Comparison of ENCODE assay signal across 13 cellular contexts in the genomic region with DNA sequence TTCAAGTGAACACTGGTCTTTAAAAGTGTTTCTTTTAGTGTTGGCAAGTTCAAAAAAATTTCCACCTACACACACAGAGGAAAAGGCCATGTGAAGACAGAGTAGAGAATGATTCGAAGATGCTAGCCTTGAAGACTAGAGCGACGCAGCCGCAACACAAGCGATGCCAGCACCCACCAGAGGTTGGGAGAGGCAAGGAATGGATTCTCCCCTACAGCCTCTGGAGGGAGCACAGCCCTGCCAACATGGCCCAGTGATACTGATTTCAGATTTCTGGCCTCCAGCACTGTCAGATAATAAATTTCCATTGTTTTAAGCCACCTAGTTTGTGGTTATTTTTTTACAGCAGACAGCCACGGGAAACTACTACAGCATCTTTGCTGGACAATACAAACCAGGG. TPM values are rescaled to one million over a fixed set of nuclear protein-coding genes. Genes with fewer than 3 reads are reported as not detected.
DNase-seq lines count a peak whose midpoint lies in the region; ATAC-seq and TF ChIP-seq lines count a peak whose summit lies in the region.
"Had no signal": no experiment of that assay in that cellular context is flagged by ENCODE, and none has a peak within 500 bp of the region (broad histone marks: within the 10 kb centered on the region; RNA-seq: fewer than 3 reads in every experiment).

No MANE protein-coding gene starts in this region.

- H3K4me3 Mint-ChIP-seq in T-helper 2 cell treated with Interferon-gamma antibody and Interleukin-4, amounts not matched to agents 5 μg/mL and 100 μg/mL, for 36 hours: peak overlapping the region; percentile 3
- H3K4me3 Mint-ChIP-seq in activated naive CD8-positive, alpha-beta T cell: peak overlapping the region; percentile 30
- H3K4me3 Mint-ChIP-seq in mesothelial cell of epicardium: no peak overlapping the region

- H3K36me3 Mint-ChIP-seq in T-helper 2 cell treated with Interferon-gamma antibody and Interleukin-4, amounts not matched to agents 5 μg/mL and 100 μg/mL, for 36 hours (ENCODE audit: low read depth): peaks cover 4% of the 10 kb centered on the region
- peaks cover 3% of the 10 kb centered on the region for H3K36me3 Mint-ChIP-seq in activated naive CD8-positive, alpha-beta T cell
- H3K36me3 Mint-ChIP-seq in mesothelial cell of epicardium: no peaks in the 10 kb centered on the region

- H2AFZ ChIP-seq in HCT116 (ENCODE audit: low read depth, low read length, poor library complexity, severe bottlenecking): no peak overlapping the region

- H3K27ac Mint-ChIP-seq in T-helper 2 cell treated with Interferon-gamma antibody and Interleukin-4, amounts not matched to agents 5 μg/mL and 100 μg/mL, for 36 hours: peak overlapping the region; percentile 46
- peak overlapping the region; percentile 9 for H3K27ac Mint-ChIP-seq in activated naive CD8-positive, alpha-beta T cell
- H3K27ac Mint-ChIP-seq in mesothelial cell of epicardium: peak overlapping the region; percentile 25

- no peak for TF ChIP-seq POLR2A in HCT116 (IDR thresholded peaks at IDR 0.05; ENCODE audit: borderline replicate concordance, extremely low read depth, insufficient read depth, insufficient read length)
- TF ChIP-seq POLR2A in esophagus squamous epithelium (IDR thresholded peaks at IDR 0.05): no peak

- ATAC-seq in HCT116: peak; percentile 68
- ATAC-seq in GM18861 (IDR thresholded peaks at IDR 0.05; ENCODE audit: unreplicated experiment): no peak
- ATAC-seq: psoas muscle had no signal

- peaks cover 42% of the 10 kb centered on the region for H3K4me1 Mint-ChIP-seq in T-helper 2 cell treated with Interferon-gamma antibody and Interleukin-4, amounts not matched to agents 5 μg/mL and 100 μg/mL, for 36 hours (ENCODE audit: low read depth)
- peaks cover 59% of the 10 kb centered on the region for H3K4me1 Mint-ChIP-seq in activated naive CD8-positive, alpha-beta T cell (ENCODE audit: low read depth)
- peaks cover 19% of the 10 kb centered on the region for H3K4me1 Mint-ChIP-seq in mesothelial cell of epicardium

- no peaks in the 10 kb centered on the region for H3K27me3 Mint-ChIP-seq in T-helper 2 cell treated with Interferon-gamma antibody and Interleukin-4, amounts not matched to agents 5 μg/mL and 100 μg/mL, for 36 hours (ENCODE audit: low read depth)
- H3K27me3 Mint-ChIP-seq in activated naive CD8-positive, alpha-beta T cell: no peaks in the 10 kb centered on the region
- H3K27me3 Mint-ChIP-seq in mesothelial cell of epicardium (ENCODE audit: low read depth): no peaks in the 10 kb centered on the region

- H3K27ac ChIP-seq in HCT116 (ENCODE audit: low read depth, low read length) (no peak overlapping the region), esophagus squamous epithelium (no peak overlapping the region)
- H3K27ac ChIP-seq: psoas muscle had no signal

- in situ Hi-C loops in ACHN (cut with HindIII; ENCODE audit: low pct_ligation_motif_present, low pct_unique_long_range_greater_than_20kb, low sequenced_read_pairs): no loop called here

- peaks cover 0 to 4% of the 10 kb centered on the region in 2 experiments; a peak in 3 of 4 replicates for H3K4me1 ChIP-seq in HCT116 (ENCODE audit: control insufficient read depth in 1 of 2, insufficient read depth in 2 of 2, low read length in 2 of 2)
- H3K4me1 ChIP-seq in esophagus squamous epithelium: peaks cover 0 to 2% (median under 1%) of the 10 kb centered on the region in 3 donors
- H3K4me1 ChIP-seq: psoas muscle had no signal

- CTCF ChIA-PET in HCT116 (lab: Charles Lee): no interaction called here

- intact Hi-C loops in HCT116 (cut with micrococcal nuclease): no loop called here
- intact Hi-C loops in esophagus squamous epithelium (cut with DNase I): no loop called here

- H3K4me3 ChIP-seq in HCT116 (replicated peaks in 1 of 2; ENCODE audit: low read depth in 1 of 2, low read length in 2 of 2) (no peak overlapping the region), esophagus squamous epithelium (no peak overlapping the region)
- H3K4me3 ChIP-seq: psoas muscle had no signal

- BruUV-seq in HCT116 (replicated peaks; lab: Mats Ljungman, UMichigan): no TSS peak

- no peaks in the 10 kb centered on the region for H3K9me2 ChIP-seq in HCT116 (ENCODE audit: insufficient read depth)

- no peak overlapping the region for H3K9ac ChIP-seq in HCT116 (ENCODE audit: low read length)

- H4K20me1 ChIP-seq in HCT116 (ENCODE audit: insufficient read depth): peaks cover 4% of the 10 kb centered on the region; the same call in 1 of the 2 replicates

- H3K9me3 ChIP-seq in HCT116 (ENCODE audit: control insufficient read depth in 1 of 2, insufficient read depth in 1 of 2, low read depth in 1 of 2, low read length in 2 of 2) (no peaks in the 10 kb centered on the region), esophagus squamous epithelium (no peaks in the 10 kb centered on the region)
- H3K9me3 ChIP-seq: Caco-2, psoas muscle had no signal

- H3K9me3 Mint-ChIP-seq in T-helper 2 cell treated with Interferon-gamma antibody and Interleukin-4, amounts not matched to agents 5 μg/mL and 100 μg/mL, for 36 hours: no peaks in the 10 kb centered on the region
- H3K9me3 Mint-ChIP-seq in activated naive CD8-positive, alpha-beta T cell (ENCODE audit: low read depth): no peaks in the 10 kb centered on the region
- H3K9me3 Mint-ChIP-seq in mesothelial cell of epicardium: no peaks in the 10 kb centered on the region

- POLR2A ChIA-PET in HCT116 (lab: Charles Lee): no interaction called here

- H3K4me2 ChIP-seq in HCT116 (ENCODE audit: low read length): no peak overlapping the region

- DNase-seq in T-helper 2 cell treated with Interferon-gamma antibody and Interleukin-4, amounts not matched to agents 5 μg/mL and 100 μg/mL, for 36 hours (ENCODE audit: low spot score): no peak
- DNase-seq in T-helper 2 cell (no peak), HCT116 (ENCODE audit: low read depth, low spot score) (no peak), mesothelial cell of epicardium (ENCODE audit: low spot score in 2 of 2, unreplicated experiment in 2 of 2) (no peak), esophagus squamous epithelium (lab: John Stamatoyannopoulos, UW) (no peak), ACHN (no peak)
- DNase-seq: Caco-2, NCI-H82, psoas muscle, T-helper 9 cell had no signal

- peaks cover 98% of the 10 kb centered on the region for H3K79me2 ChIP-seq in HCT116 (ENCODE audit: insufficient read depth, low read length)

- TF ChIP-seq RAD21 in HCT116 (IDR thresholded peaks at IDR 0.05; ENCODE audit: low read depth): no peak

- no peaks in the 10 kb centered on the region for H3K36me3 ChIP-seq in HCT116 (ENCODE audit: control insufficient read depth in 1 of 2, insufficient read depth in 2 of 2, low read length in 2 of 2)
- H3K36me3 ChIP-seq in esophagus squamous epithelium: peaks cover 0 to 8% (median 0%) of the 10 kb centered on the region in 3 donors

- RAD21 ChIA-PET in HCT116 (lab: Charles Lee; ENCODE audit: low non-redundant PET in 1 of 2, low total read pairs in 2 of 2, uncharacterized antibody in 2 of 2, unreplicated experiment in 2 of 2): no interaction called here

- 72 to 80% methylated on average over 5 to 6 of the region's 6 CpGs for WGBS in esophagus squamous epithelium, 2 donors

- no peaks in the 10 kb centered on the region for H3K27me3 ChIP-seq in HCT116 (ENCODE audit: insufficient read depth, low read length)
- H3K27me3 ChIP-seq in esophagus squamous epithelium: no peaks in the 10 kb centered on the region

- TF ChIP-seq CTCF in HCT116 (IDR thresholded peaks at IDR 0.05 in 2 of 3, conservative IDR thresholded peaks at IDR 0.05 in 1 of 3; ENCODE audit: borderline replicate concordance in 1 of 3, insufficient read depth in 1 of 3, low read depth in 2 of 3, low read length in 2 of 3) (peak in 1 of 3 experiments; percentile 12; a peak in 1 of 6 replicates), mesothelial cell of epicardium (IDR thresholded peaks at IDR 0.05; ENCODE audit: unreplicated experiment) (no peak), esophagus squamous epithelium (IDR thresholded peaks at IDR 0.05) (no peak)

TF ChIP-seq in HCT116, 20 proteins besides CTCF, POLR2A, EP300 and RAD21 (continues in another document):
- TF ChIP-seq SIN3A (IDR thresholded peaks at IDR 0.05; ENCODE audit: low read depth): no peak
- TF ChIP-seq EZH2 (IDR thresholded peaks at IDR 0.05): no peak
- TF ChIP-seq EGR1 (IDR thresholded peaks at IDR 0.05; ENCODE audit: low read depth): no peak
- no peak for TF ChIP-seq ZFX (IDR thresholded peaks at IDR 0.05)
- no peak for TF ChIP-seq TCF7L2 (IDR thresholded peaks at IDR 0.05; ENCODE audit: borderline replicate concordance, extremely low read depth, insufficient read depth, insufficient read length)
- no peak for TF ChIP-seq YY1 (IDR thresholded peaks at IDR 0.05; ENCODE audit: extremely low read depth, insufficient replicate concordance, low read depth, low read length)
- no peak for TF ChIP-seq ZNF274 (IDR thresholded peaks at IDR 0.05; ENCODE audit: low read depth, low read length)
- TF ChIP-seq, protein P1, sequence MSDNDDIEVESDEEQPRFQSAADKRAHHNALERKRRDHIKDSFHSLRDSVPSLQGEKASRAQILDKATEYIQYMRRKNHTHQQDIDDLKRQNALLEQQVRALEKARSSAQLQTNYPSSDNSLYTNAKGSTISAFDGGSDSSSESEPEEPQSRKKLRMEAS (IDR thresholded peaks at IDR 0.05): no peak
- TF ChIP-seq FOSL1 (IDR thresholded peaks at IDR 0.05; ENCODE audit: low read depth): no peak

RNA-seq across cellular contexts. Expression of gene ADAR, which starts 6.9 kb away (rescaled TPM):
- total RNA-seq in HCT116 (2021; ENCODE audit: unreplicated experiment) (169 TPM), mesothelial cell of epicardium (224 to 232 TPM (median 229 TPM) in 3 replicates), esophagus squamous epithelium (10 to 100 TPM; 45.2 to 68.5 (median 59.2) TPM)
- polyA plus RNA-seq in HCT116 (2012): 74.5 and 89.8 TPM in 2 replicates

RNA-seq across cellular contexts. Expression of gene CHRNB2, which starts 47.3 kb away (rescaled TPM):
- total RNA-seq in HCT116 (2021; ENCODE audit: unreplicated experiment) (not detected), mesothelial cell of epicardium (0.31 to 0.58 TPM (median 0.45 TPM) in 3 replicates), esophagus squamous epithelium (under 1 TPM; 0.11 to 0.38 (median 0.16) TPM)
- 0.01 and 0.07 TPM in 2 replicates for polyA plus RNA-seq in HCT116 (2012)
- total RNA-seq: A172 had no signal

RNA-seq across cellular contexts. Expression of gene UBE2Q1, which starts 56.4 kb away (rescaled TPM):
- total RNA-seq in HCT116 (2021; ENCODE audit: unreplicated experiment) (70.9 TPM), mesothelial cell of epicardium (56.8 to 60.1 TPM (median 57.6 TPM) in 3 replicates), esophagus squamous epithelium (10 to 100 TPM; 17.8 to 27.9 (median 24.3) TPM)
- polyA plus RNA-seq in HCT116 (2012): 39.1 and 62.2 TPM in 2 replicates
